ENCODE assay signal across 1 cellular context in genomic region chr3:181756645-181757044, GRCh38.
TF ChIP-seq lines count a peak whose summit lies in the region.

No MANE protein-coding gene starts in this region.

TF ChIP-seq in H1, 55 proteins besides CTCF, POLR2A, EP300 and RAD21 (continued from another document):
- TF ChIP-seq TEAD4 (IDR thresholded peaks at IDR 0.05; ENCODE audit: low read depth, low read length) (no peak), SP1 (IDR thresholded peaks at IDR 0.05; ENCODE audit: low read depth, low read length) (peak; percentile 81), ATF2 (IDR thresholded peaks at IDR 0.05; ENCODE audit: low read length) (no peak), PHF8 (conservative IDR thresholded peaks at IDR 0.05; ENCODE audit: low read depth, low read length) (no peak), ASH2L (IDR thresholded peaks at IDR 0.05; ENCODE audit: low read length) (peak; percentile 85), E2F6 (IDR thresholded peaks at IDR 0.05) (no peak), TBP (IDR thresholded peaks at IDR 0.05; ENCODE audit: low read depth, low read length) (no peak), MAFK (IDR thresholded peaks at IDR 0.05; ENCODE audit: low read depth, low read length) (no peak), NANOG (IDR thresholded peaks at IDR 0.05; ENCODE audit: insufficient read depth, low read depth, low read length, poor library complexity, severe bottlenecking) (peak; percentile 86), CREB1 (IDR thresholded peaks at IDR 0.05) (no peak), HDAC2 (IDR thresholded peaks at IDR 0.05; ENCODE audit: borderline replicate concordance in 1 of 2, low read depth in 2 of 2, low read length in 2 of 2) (peak; percentile 98), TAF7 (optimal IDR thresholded peaks at IDR 0.05; ENCODE audit: borderline replicate concordance, low read depth, low read length) (no peak), BCL11A (IDR thresholded peaks at IDR 0.05; ENCODE audit: low read depth in 2 of 2, low read length in 2 of 2) (no peak), JUND (IDR thresholded peaks at IDR 0.05; ENCODE audit: low read length) (0 out of 2 replicates have a peak, but pooled peaks have one; percentile 7), EGR1 (IDR thresholded peaks at IDR 0.05; ENCODE audit: borderline replicate concordance, low read depth, low read length) (no peak), CEBPB (IDR thresholded peaks at IDR 0.05; ENCODE audit: low read depth, low read length) (no peak; the same call in 1 of the 2 replicates), POU5F1 (IDR thresholded peaks at IDR 0.05; ENCODE audit: low read depth, low read length) (peak; percentile 57; the same call in 1 of the 2 replicates), SIN3A (conservative IDR thresholded peaks at IDR 0.05 in 1 of 2, IDR thresholded peaks at IDR 0.05 in 1 of 2; ENCODE audit: low read depth in 1 of 2, low read length in 2 of 2) (peak in 1 of 2 experiments; percentile 58; a peak in 1 of 4 replicates), SAP30 (IDR thresholded peaks at IDR 0.05; ENCODE audit: insufficient read depth, insufficient replicate concordance, low read length) (no peak), TCF12 (IDR thresholded peaks at IDR 0.05; ENCODE audit: low read depth, low read length) (peak; percentile 88), SRF (IDR thresholded peaks at IDR 0.05; ENCODE audit: low read depth, low read length) (no peak), KDM4A (IDR thresholded peaks at IDR 0.05; ENCODE audit: low read depth, low read length, severe bottlenecking) (no peak), KDM5A (IDR thresholded peaks at IDR 0.05; ENCODE audit: low read length) (no peak), SP4 (IDR thresholded peaks at IDR 0.05; ENCODE audit: low read length) (no peak), JUN (IDR thresholded peaks at IDR 0.05; ENCODE audit: low read depth, low read length) (no peak), CBX8 (IDR thresholded peaks at IDR 0.05; ENCODE audit: borderline replicate concordance, low read depth, low read length) (no peak), GTF2F1 (IDR thresholded peaks at IDR 0.05; ENCODE audit: borderline replicate concordance, low read depth, low read length) (no peak), KDM1A (IDR thresholded peaks at IDR 0.05; ENCODE audit: borderline replicate concordance, low read length) (peak; percentile 66; the same call in 1 of the 2 replicates), YY1 (IDR thresholded peaks at IDR 0.05; ENCODE audit: low read depth, low read length) (peak; percentile 80; the same call in 1 of the 2 replicates)
- TF ChIP-seq, protein P1, sequence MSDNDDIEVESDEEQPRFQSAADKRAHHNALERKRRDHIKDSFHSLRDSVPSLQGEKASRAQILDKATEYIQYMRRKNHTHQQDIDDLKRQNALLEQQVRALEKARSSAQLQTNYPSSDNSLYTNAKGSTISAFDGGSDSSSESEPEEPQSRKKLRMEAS (IDR thresholded peaks at IDR 0.05) = no peak; the same call in 1 of the 2 replicates
- TF ChIP-seq, protein P2, sequence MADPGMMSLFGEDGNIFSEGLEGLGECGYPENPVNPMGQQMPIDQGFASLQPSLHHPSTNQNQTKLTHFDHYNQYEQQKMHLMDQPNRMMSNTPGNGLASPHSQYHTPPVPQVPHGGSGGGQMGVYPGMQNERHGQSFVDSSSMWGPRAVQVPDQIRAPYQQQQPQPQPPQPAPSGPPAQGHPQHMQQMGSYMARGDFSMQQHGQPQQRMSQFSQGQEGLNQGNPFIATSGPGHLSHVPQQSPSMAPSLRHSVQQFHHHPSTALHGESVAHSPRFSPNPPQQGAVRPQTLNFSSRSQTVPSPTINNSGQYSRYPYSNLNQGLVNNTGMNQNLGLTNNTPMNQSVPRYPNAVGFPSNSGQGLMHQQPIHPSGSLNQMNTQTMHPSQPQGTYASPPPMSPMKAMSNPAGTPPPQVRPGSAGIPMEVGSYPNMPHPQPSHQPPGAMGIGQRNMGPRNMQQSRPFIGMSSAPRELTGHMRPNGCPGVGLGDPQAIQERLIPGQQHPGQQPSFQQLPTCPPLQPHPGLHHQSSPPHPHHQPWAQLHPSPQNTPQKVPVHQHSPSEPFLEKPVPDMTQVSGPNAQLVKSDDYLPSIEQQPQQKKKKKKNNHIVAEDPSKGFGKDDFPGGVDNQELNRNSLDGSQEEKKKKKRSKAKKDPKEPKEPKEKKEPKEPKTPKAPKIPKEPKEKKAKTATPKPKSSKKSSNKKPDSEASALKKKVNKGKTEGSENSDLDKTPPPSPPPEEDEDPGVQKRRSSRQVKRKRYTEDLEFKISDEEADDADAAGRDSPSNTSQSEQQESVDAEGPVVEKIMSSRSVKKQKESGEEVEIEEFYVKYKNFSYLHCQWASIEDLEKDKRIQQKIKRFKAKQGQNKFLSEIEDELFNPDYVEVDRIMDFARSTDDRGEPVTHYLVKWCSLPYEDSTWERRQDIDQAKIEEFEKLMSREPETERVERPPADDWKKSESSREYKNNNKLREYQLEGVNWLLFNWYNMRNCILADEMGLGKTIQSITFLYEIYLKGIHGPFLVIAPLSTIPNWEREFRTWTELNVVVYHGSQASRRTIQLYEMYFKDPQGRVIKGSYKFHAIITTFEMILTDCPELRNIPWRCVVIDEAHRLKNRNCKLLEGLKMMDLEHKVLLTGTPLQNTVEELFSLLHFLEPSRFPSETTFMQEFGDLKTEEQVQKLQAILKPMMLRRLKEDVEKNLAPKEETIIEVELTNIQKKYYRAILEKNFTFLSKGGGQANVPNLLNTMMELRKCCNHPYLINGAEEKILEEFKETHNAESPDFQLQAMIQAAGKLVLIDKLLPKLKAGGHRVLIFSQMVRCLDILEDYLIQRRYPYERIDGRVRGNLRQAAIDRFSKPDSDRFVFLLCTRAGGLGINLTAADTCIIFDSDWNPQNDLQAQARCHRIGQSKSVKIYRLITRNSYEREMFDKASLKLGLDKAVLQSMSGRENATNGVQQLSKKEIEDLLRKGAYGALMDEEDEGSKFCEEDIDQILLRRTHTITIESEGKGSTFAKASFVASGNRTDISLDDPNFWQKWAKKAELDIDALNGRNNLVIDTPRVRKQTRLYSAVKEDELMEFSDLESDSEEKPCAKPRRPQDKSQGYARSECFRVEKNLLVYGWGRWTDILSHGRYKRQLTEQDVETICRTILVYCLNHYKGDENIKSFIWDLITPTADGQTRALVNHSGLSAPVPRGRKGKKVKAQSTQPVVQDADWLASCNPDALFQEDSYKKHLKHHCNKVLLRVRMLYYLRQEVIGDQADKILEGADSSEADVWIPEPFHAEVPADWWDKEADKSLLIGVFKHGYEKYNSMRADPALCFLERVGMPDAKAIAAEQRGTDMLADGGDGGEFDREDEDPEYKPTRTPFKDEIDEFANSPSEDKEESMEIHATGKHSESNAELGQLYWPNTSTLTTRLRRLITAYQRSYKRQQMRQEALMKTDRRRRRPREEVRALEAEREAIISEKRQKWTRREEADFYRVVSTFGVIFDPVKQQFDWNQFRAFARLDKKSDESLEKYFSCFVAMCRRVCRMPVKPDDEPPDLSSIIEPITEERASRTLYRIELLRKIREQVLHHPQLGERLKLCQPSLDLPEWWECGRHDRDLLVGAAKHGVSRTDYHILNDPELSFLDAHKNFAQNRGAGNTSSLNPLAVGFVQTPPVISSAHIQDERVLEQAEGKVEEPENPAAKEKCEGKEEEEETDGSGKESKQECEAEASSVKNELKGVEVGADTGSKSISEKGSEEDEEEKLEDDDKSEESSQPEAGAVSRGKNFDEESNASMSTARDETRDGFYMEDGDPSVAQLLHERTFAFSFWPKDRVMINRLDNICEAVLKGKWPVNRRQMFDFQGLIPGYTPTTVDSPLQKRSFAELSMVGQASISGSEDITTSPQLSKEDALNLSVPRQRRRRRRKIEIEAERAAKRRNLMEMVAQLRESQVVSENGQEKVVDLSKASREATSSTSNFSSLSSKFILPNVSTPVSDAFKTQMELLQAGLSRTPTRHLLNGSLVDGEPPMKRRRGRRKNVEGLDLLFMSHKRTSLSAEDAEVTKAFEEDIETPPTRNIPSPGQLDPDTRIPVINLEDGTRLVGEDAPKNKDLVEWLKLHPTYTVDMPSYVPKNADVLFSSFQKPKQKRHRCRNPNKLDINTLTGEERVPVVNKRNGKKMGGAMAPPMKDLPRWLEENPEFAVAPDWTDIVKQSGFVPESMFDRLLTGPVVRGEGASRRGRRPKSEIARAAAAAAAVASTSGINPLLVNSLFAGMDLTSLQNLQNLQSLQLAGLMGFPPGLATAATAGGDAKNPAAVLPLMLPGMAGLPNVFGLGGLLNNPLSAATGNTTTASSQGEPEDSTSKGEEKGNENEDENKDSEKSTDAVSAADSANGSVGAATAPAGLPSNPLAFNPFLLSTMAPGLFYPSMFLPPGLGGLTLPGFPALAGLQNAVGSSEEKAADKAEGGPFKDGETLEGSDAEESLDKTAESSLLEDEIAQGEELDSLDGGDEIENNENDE (IDR thresholded peaks at IDR 0.05; ENCODE audit: insufficient replicate concordance, low read length) = peak; percentile 83
- TF ChIP-seq, protein P3, sequence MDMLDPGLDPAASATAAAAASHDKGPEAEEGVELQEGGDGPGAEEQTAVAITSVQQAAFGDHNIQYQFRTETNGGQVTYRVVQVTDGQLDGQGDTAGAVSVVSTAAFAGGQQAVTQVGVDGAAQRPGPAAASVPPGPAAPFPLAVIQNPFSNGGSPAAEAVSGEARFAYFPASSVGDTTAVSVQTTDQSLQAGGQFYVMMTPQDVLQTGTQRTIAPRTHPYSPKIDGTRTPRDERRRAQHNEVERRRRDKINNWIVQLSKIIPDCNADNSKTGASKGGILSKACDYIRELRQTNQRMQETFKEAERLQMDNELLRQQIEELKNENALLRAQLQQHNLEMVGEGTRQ (IDR thresholded peaks at IDR 0.05; ENCODE audit: low read length) = no peak
